In genomic region chr2:113692698-113693428, GRCh38 we compare ENCODE assay signal across 1 cellular context.
TF ChIP-seq lines count a peak whose summit lies in the region.

No MANE protein-coding gene starts in this region.

TF ChIP-seq in GM12878, 131 proteins besides CTCF, POLR2A, EP300 and RAD21 (continued from another document):
- TF ChIP-seq, protein P1, sequence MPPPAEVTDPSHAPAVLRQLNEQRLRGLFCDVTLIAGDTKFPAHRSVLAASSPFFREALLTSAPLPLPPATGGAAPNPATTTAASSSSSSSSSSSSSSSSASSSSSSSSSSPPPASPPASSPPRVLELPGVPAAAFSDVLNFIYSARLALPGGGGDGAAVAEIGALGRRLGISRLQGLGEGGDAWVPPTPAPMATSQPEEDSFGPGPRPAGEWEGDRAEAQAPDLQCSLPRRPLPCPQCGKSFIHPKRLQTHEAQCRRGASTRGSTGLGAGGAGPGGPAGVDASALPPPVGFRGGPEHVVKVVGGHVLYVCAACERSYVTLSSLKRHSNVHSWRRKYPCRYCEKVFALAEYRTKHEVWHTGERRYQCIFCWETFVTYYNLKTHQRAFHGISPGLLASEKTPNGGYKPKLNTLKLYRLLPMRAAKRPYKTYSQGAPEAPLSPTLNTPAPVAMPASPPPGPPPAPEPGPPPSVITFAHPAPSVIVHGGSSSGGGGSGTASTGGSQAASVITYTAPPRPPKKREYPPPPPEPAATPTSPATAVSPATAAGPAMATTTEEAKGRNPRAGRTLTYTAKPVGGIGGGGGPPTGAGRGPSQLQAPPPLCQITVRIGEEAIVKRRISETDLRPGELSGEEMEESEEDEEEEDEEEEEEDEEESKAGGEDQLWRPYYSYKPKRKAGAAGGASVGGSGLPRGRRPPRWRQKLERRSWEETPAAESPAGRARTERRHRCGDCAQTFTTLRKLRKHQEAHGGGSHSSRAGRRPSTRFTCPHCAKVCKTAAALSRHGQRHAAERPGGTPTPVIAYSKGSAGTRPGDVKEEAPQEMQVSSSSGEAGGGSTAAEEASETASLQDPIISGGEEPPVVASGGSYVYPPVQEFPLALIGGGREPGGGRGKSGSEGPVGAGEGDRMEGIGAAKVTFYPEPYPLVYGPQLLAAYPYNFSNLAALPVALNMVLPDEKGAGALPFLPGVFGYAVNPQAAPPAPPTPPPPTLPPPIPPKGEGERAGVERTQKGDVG (CRISPR knock-in tag; IDR thresholded peaks at IDR 0.05) = peak; percentile 42; the same call in 1 of the 2 replicates
- TF ChIP-seq PML (IDR thresholded peaks at IDR 0.05; ENCODE audit: low read length) (peak; percentile 39; the same call in 1 of the 2 replicates), TCF7 (IDR thresholded peaks at IDR 0.05; ENCODE audit: borderline replicate concordance) (peak; percentile 45; the same call in 1 of the 2 replicates), EED (IDR thresholded peaks at IDR 0.05; ENCODE audit: low read depth) (peak; percentile 30; the same call in 1 of the 2 replicates), ZNF217 (IDR thresholded peaks at IDR 0.05) (no peak), JUNB (IDR thresholded peaks at IDR 0.05) (peak; percentile 78), MEF2B (IDR thresholded peaks at IDR 0.05; ENCODE audit: partially characterized antibody, poor library complexity, severe bottlenecking) (peak; percentile 47), ZNF274 (IDR thresholded peaks at IDR 0.05; ENCODE audit: insufficient read depth, insufficient read length) (no peak), ZNF687 (IDR thresholded peaks at IDR 0.05) (peak; percentile 82), WRNIP1 (IDR thresholded peaks at IDR 0.05; ENCODE audit: borderline replicate concordance, low read depth, low read length) (no peak), MTA3 (IDR thresholded peaks at IDR 0.05; ENCODE audit: borderline replicate concordance, low read length) (peak; percentile 61; the same call in 1 of the 2 replicates), RUNX3 (IDR thresholded peaks at IDR 0.05; ENCODE audit: low read length) (peak; percentile 94), CEBPB (IDR thresholded peaks at IDR 0.05; ENCODE audit: borderline replicate concordance in 1 of 2, low read depth in 2 of 2, low read length in 2 of 2) (0 out of 4 replicates have a peak, but pooled peaks of 1 of the 2 experiments have one; percentile 32), CBFB (IDR thresholded peaks at IDR 0.05; ENCODE audit: low read depth) (0 out of 2 replicates have a peak, but pooled peaks have one; percentile 43), TCF12 (IDR thresholded peaks at IDR 0.05; ENCODE audit: low read depth, low read length) (0 out of 2 replicates have a peak, but pooled peaks have one; percentile 19), SPI1 (IDR thresholded peaks at IDR 0.05; ENCODE audit: borderline replicate concordance, insufficient read depth, low read depth, low read length) (0 out of 2 replicates have a peak, but pooled peaks have one; percentile 43), NFIC (IDR thresholded peaks at IDR 0.05; ENCODE audit: low read depth, low read length) (0 out of 2 replicates have a peak, but pooled peaks have one; percentile 62), MTA2 (IDR thresholded peaks at IDR 0.05; ENCODE audit: low read depth) (0 out of 2 replicates have a peak, but pooled peaks have one; percentile 31), NBN (IDR thresholded peaks at IDR 0.05) (peak; percentile 73), YY1 (IDR thresholded peaks at IDR 0.05; ENCODE audit: low read depth, low read length) (0 out of 2 replicates have a peak, but pooled peaks have one; percentile 21), GABPA (IDR thresholded peaks at IDR 0.05; ENCODE audit: low read depth) (no peak), SRF (IDR thresholded peaks at IDR 0.05; ENCODE audit: low read depth in 2 of 2, low read length in 2 of 2) (0 out of 4 replicates have a peak, but pooled peaks of 1 of the 2 experiments have one; percentile 9), SP1 (IDR thresholded peaks at IDR 0.05; ENCODE audit: low read depth, low read length) (peak; percentile 16)
- TF ChIP-seq, protein P2, sequence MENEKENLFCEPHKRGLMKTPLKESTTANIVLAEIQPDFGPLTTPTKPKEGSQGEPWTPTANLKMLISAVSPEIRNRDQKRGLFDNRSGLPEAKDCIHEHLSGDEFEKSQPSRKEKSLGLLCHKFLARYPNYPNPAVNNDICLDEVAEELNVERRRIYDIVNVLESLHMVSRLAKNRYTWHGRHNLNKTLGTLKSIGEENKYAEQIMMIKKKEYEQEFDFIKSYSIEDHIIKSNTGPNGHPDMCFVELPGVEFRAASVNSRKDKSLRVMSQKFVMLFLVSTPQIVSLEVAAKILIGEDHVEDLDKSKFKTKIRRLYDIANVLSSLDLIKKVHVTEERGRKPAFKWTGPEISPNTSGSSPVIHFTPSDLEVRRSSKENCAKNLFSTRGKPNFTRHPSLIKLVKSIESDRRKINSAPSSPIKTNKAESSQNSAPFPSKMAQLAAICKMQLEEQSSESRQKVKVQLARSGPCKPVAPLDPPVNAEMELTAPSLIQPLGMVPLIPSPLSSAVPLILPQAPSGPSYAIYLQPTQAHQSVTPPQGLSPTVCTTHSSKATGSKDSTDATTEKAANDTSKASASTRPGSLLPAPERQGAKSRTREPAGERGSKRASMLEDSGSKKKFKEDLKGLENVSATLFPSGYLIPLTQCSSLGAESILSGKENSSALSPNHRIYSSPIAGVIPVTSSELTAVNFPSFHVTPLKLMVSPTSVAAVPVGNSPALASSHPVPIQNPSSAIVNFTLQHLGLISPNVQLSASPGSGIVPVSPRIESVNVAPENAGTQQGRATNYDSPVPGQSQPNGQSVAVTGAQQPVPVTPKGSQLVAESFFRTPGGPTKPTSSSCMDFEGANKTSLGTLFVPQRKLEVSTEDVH (IDR thresholded peaks at IDR 0.05; ENCODE audit: low read depth, partially characterized antibody) = no peak
